Comparison of ENCODE assay signal across 26 cellular contexts in the genomic region with DNA sequence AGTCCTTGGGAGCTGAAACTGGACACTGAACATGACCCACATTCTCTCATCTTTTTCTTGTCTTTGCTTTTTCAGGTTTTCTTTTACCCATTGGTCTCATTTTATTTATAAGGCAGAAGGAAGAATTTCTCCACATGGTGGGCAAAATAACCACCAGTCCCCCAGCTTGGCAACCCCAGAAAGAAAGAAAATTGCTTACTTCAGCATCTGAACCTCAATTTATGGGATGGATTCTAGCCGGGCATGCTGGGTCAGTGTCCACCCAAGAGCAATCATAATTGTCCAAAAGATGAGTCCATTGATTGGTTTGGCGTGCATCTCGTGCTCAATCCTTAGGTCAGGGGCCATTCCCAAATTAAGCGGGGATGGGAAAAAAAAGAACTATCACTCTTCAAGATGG.
"Had no signal": no experiment of that assay in that cellular context is flagged by ENCODE, and none has a peak within 500 bp of the region (broad histone marks: within the 10 kb centered on the region; RNA-seq: fewer than 3 reads in every experiment).

No MANE protein-coding gene starts in this region.

- H3K4me1 ChIP-seq: stomach, suprapubic skin, testis, thyroid gland, tibial artery, tibial nerve, transverse colon, upper lobe of left lung, upper lobe of right lung, uterus, vagina had no signal

- ATAC-seq: stimulated activated effector memory CD8-positive, alpha-beta T cell treated with anti-CD3 and anti-CD28 coated beads, Interleukin-12 subunit alpha, Interleukin-12 subunit beta, amount 100 ng/mL, for 72 hours; stimulated activated memory B cell treated with anti-CD40 and anti-IgM and Interleukin-4, amounts not matched to agents 10 μg/mL and 1 μg/mL and 100 μg/mL, for 72 hours; stimulated activated naive B cell treated with anti-CD40 and anti-IgM and Interleukin-4, amounts not matched to agents 10 μg/mL and 1 μg/mL and 100 μg/mL, for 72 hours; stimulated activated naive CD8-positive, alpha-beta T cell treated with anti-CD3 and anti-CD28 coated beads, Interleukin-15, amount 100 ng/mL, for 72 hours; stimulated activated naive CD8-positive, alpha-beta T cell treated with anti-CD3 and anti-CD28 coated beads, Interleukin-15, Interleukin-2, amounts not matched to agents 100 U/mL and 50 U/mL, for 24 hours; upper lobe of right lung had no signal

- DNase-seq: stimulated activated CD4-positive, alpha-beta T cell treated with anti-CD3 and anti-CD28 coated beads, Interleukin-2, amount 100 ng/mL, for 48 hours; stimulated activated CD4-positive, alpha-beta T cell treated with anti-CD3 and anti-CD28 coated beads, Interleukin-4, amount 100 ng/mL, for 1 hour; stimulated activated CD4-positive, alpha-beta T cell treated with anti-CD3 and anti-CD28 coated beads, Interleukin-4, amount 100 ng/mL, for 24 hours; stimulated activated CD4-positive, alpha-beta T cell treated with anti-CD3 and anti-CD28 coated beads, Interleukin-4, amount 100 ng/mL, for 4 hours; stimulated activated CD8-positive, alpha-beta memory T cell treated with anti-CD3 and anti-CD28 coated beads, Interleukin-4, amount 100 ng/mL, for 48 hours; stimulated activated naive B cell treated with anti-CD40 and anti-IgM and Interleukin-4, amounts not matched to agents 10 μg/mL and 1 μg/mL and 100 μg/mL, for 72 hours; stimulated activated naive CD4-positive, alpha-beta T cell; stimulated activated naive CD4-positive, alpha-beta T cell treated with Interleukin-2 at 50 U/mL for 16 hours; stimulated activated naive CD8-positive, alpha-beta T cell treated with anti-CD3 and anti-CD28 coated beads, Interleukin-15, amount 100 ng/mL, for 72 hours; stimulated activated naive CD8-positive, alpha-beta T cell treated with anti-CD3 and anti-CD28 coated beads, Interleukin-15, Interleukin-2, amounts not matched to agents 100 U/mL and 50 U/mL, for 24 hours; stomach; substantia nigra; testis; thyroid gland; tibial artery; transverse colon; trophoblast cell; upper lobe of left lung; upper lobe of right lung; uterus had no signal

- H3K36me3 ChIP-seq: stomach, suprapubic skin, thoracic aorta, thyroid gland, tibial artery, tibial nerve, transverse colon, upper lobe of left lung, upper lobe of right lung, uterus, vagina had no signal

- H3K9me3 ChIP-seq: testis, thoracic aorta, thyroid gland, tibial artery, transverse colon, upper lobe of left lung, upper lobe of right lung, uterus, vagina had no signal

- H3K27me3 ChIP-seq: stomach, suprapubic skin, testis, thyroid gland, tibial artery, tibial nerve, transverse colon, upper lobe of left lung, upper lobe of right lung, uterus, vagina had no signal

- H3K4me3 ChIP-seq: stomach, suprapubic skin, testis, thoracic aorta, thyroid gland, tibial artery, tibial nerve, transverse colon, upper lobe of left lung, upper lobe of right lung, uterus, vagina had no signal

- H3K27ac ChIP-seq: stomach, suprapubic skin, testis, thoracic aorta, thyroid gland, tibial artery, tibial nerve, transverse colon, upper lobe of left lung, upper lobe of right lung, uterus, vagina had no signal
